ENCODE assay signal across 8 cellular contexts in the genomic region with DNA sequence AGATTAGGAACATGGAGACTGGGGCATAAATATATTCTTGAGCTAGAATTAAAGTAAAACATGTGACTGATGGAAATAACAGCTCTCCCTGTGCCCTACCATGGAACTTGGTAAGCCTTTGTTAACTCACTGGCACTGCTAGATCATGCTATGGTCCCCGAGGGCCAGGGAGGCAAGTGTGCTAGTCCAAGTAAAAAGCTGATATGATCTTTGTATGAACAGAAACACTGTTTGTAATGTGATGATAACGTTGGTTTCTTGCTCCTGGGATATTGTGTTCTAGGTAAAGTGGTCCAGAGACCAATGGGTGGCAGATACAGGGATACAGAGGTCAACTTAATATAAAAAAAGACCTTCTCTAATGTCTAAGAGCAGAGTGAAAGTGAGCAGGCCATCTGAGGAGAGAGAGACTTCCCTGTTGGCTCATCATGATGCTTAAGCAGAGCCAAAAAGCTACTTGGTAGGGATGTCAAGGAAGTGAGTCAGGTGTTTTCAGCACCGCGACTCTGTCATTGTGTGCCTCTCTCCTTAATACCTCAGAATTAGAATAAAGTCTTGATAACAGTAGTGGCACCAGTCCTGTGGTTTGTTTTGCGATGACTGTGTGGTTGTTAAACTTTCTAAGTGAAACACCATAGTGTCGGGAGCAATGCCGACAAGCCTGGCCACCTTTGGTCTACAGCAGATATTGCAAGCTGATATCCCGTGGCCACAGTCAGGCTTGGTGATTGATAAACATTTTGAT. TPM values are rescaled to one million over a fixed set of nuclear protein-coding genes. Genes with fewer than 3 reads are reported as not detected.
DNase-seq lines count a peak whose midpoint lies in the region; ATAC-seq and TF ChIP-seq lines count a peak whose summit lies in the region.

No MANE protein-coding gene starts in this region.

- ATAC-seq in sciatic nerve, result peak; percentile 50

- intact Hi-C loops in sciatic nerve (cut with DNase I), result no loop called here

- H3K4me1 Mint-ChIP-seq in activated naive CD8-positive, alpha-beta T cell treated with anti-CD3 and anti-CD28 coated beads for 36 hours, result peaks cover 15% of the 10 kb centered on the region

- no peaks in the 10 kb centered on the region for H3K27me3 ChIP-seq in WERI-Rb-1 (ENCODE audit: insufficient read depth, low read depth, severe bottlenecking)

- peaks cover 2% of the 10 kb centered on the region; the same call in 1 of the 2 replicates for H3K36me3 ChIP-seq in WERI-Rb-1

- H3K27ac ChIP-seq in WERI-Rb-1, result no peak overlapping the region

- peak overlapping the region; percentile 83 for H3K27ac Mint-ChIP-seq in activated naive CD8-positive, alpha-beta T cell treated with anti-CD3 and anti-CD28 coated beads for 36 hours

- peak; percentile 43 for DNase-seq in H4 (ENCODE audit: low spot score)
- DNase-seq in NCI-H226, result peak; percentile 14
- peak; percentile 70 for DNase-seq in activated naive CD8-positive, alpha-beta T cell treated with anti-CD3 and anti-CD28 coated beads for 36 hours
- no peak for DNase-seq in sciatic nerve (ENCODE audit: low spot score)
- no peak for DNase-seq in NCI-H526 (lab: John Stamatoyannopoulos, UW)
- DNase-seq in T-helper 9 cell, result no peak
- DNase-seq in WERI-Rb-1, result no peak

- no peaks in the 10 kb centered on the region for H3K9me3 Mint-ChIP-seq in activated naive CD8-positive, alpha-beta T cell treated with anti-CD3 and anti-CD28 coated beads for 36 hours

- H3K4me3 ChIP-seq in WERI-Rb-1 (ENCODE audit: low read depth, low read length), result no peak overlapping the region

- peaks cover 2% of the 10 kb centered on the region for H3K36me3 Mint-ChIP-seq in activated naive CD8-positive, alpha-beta T cell treated with anti-CD3 and anti-CD28 coated beads for 36 hours

- H3K4me3 Mint-ChIP-seq in activated naive CD8-positive, alpha-beta T cell treated with anti-CD3 and anti-CD28 coated beads for 36 hours, result peak overlapping the region; percentile 20

- TF ChIP-seq CTCF in GM12873 (IDR thresholded peaks at IDR 0.05; ENCODE audit: insufficient read depth, low read depth, low read length, missing control alignments), result peak; percentile 47
- no peak for TF ChIP-seq CTCF in WERI-Rb-1 (IDR thresholded peaks at IDR 0.05; ENCODE audit: low read depth, low read length)

- H3K27me3 Mint-ChIP-seq in activated naive CD8-positive, alpha-beta T cell treated with anti-CD3 and anti-CD28 coated beads for 36 hours, result no peaks in the 10 kb centered on the region

- H3K9me3 ChIP-seq in WERI-Rb-1 (ENCODE audit: severe bottlenecking), result no peaks in the 10 kb centered on the region

RNA-seq across cellular contexts. Expression of gene BICD1, which starts 27.7 kb away (rescaled TPM):
- 10.0 and 10.6 TPM in 2 replicates for total RNA-seq in H4 (2014; rRNA removed; shearing (Covaris generic))
- total RNA-seq in activated naive CD8-positive, alpha-beta T cell treated with anti-CD3 and anti-CD28 coated beads for 36 hours, result 10 to 100 TPM; 21.7 to 21.9 TPM
- 95.0 TPM for total RNA-seq in sciatic nerve

Comparison
In these comparisons a context has a peak if more than half of its experiments do, and no peak if none do; other contexts are left out.
1. DNase-seq: peak in H4 (single experiment), NCI-H226 (single experiment) and activated naive CD8-positive, alpha-beta T cell treated with anti-CD3 and anti-CD28 coated beads for 36 hours (single experiment); none in sciatic nerve (single experiment), NCI-H526 (0 of 2), T-helper 9 cell (single experiment) and WERI-Rb-1 (single experiment).